In the genomic region with DNA sequence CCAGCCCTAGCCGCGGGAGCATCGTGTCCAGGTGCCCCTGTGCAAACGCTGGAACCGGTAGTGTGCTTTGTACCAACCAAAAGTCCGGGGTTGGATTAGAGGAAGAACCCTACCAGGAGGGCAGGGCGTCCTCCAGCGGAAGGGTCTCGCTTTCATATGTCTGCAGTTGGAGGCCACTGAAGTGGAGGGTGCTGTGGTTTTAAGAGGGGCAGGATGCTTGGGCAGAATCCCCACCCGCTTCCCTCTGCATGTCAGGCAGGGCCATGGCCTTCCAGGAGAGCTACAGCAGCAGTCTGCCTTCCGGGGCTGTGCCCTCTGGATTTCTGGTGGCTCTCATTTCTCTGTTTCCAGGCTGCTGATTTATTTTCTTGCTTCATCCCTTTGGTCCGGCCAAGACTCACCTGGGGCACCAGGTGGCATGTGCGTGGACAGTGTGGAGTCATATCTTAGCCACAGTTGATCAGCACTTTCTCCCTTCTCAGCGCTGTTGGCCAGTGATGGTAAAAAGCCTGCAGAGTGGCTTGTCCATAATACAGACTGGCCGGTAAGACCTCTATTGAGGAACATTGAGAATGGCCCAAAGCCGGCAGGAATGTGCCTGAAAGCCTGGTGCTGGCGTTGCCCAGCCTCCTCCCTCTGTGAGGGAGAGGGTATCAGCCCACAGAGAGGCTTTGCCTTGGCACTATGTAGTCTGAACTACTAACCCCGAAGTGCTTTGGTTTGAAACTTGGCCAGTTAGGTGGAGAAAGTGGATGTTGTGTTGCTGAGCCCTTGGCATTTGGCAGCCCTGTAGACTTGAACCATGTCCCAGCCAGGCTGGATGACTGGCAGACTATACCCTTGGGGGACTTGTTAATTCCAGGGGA, we compare ENCODE assay signal across 7 cellular contexts. TPM values are rescaled to one million over a fixed set of nuclear protein-coding genes. Genes with fewer than 3 reads are reported as not detected.
DNase-seq lines count a peak whose midpoint lies in the region; ATAC-seq and TF ChIP-seq lines count a peak whose summit lies in the region.

No MANE protein-coding gene starts in this region.

- H3K27ac ChIP-seq in prostate gland, result peak overlapping the region in 1 of 2 donors; percentile 23

- H3K4me3 ChIP-seq in HAP-1, result peak overlapping the region; percentile 45
- peak overlapping the region; percentile 50 to 51 for H3K4me3 ChIP-seq in prostate gland

- DNase-seq in HAP-1 (ENCODE audit: low spot score in 2 of 2), result peak; percentile 4 to 43
- DNase-seq in SKM-1 treated with dmso at 0.1 percent for 144 hours (lab: John Stamatoyannopoulos, UW; ENCODE audit: unreplicated experiment), result peak; percentile 30
- peak; percentile 23 for DNase-seq in glomerular visceral epithelial cell (ENCODE audit: extremely low spot score)
- no peak for DNase-seq in prostate gland (ENCODE audit: low spot score)
- no peak for DNase-seq in NOMO-1 (lab: John Stamatoyannopoulos, UW; ENCODE audit: unreplicated experiment in 2 of 2)
- no peak for DNase-seq in NCI-H1436 treated with DMSO at 0.1 percent for 48 hours (lab: John Stamatoyannopoulos, UW)

- H3K36me3 ChIP-seq in HAP-1 (replicated peaks) (no peaks in the 10 kb centered on the region), prostate gland (no peaks in the 10 kb centered on the region)

- TF ChIP-seq CTCF in prostate gland (IDR thresholded peaks at IDR 0.05), result no peak

- in situ Hi-C loops in HAP-1 (cut with MboI; ENCODE audit: low sequenced_read_pairs), result no loop called here

- H3K4me1 ChIP-seq in HAP-1, result peaks cover 10% of the 10 kb centered on the region
- H3K4me1 ChIP-seq in prostate gland (replicated peaks), result peaks cover 2% of the 10 kb centered on the region

- no peak for TF ChIP-seq POLR2A in prostate gland (IDR thresholded peaks at IDR 0.05)

- H3K9me3 ChIP-seq in HAP-1 (no peaks in the 10 kb centered on the region), prostate gland (no peaks in the 10 kb centered on the region)

- no peak for ATAC-seq in HG03354 (IDR thresholded peaks at IDR 0.05; ENCODE audit: poor library complexity, severe bottlenecking, unreplicated experiment)

- intact Hi-C loops in prostate gland (cut with DNase I), result loop anchor here (10.0 kb wide), 1 partner anchor 169 kb away; no protein-coding TSS in a partner anchor

- no peaks in the 10 kb centered on the region for H3K27me3 ChIP-seq in HAP-1 (ENCODE audit: low read depth)
- no peaks in the 10 kb centered on the region for H3K27me3 ChIP-seq in prostate gland (replicated peaks; ENCODE audit: insufficient read depth)

- WGBS in prostate gland, result 29% methylated on average over 17 of the region's 18 CpGs

RNA-seq across cellular contexts. Expression of gene AGAP1, which starts 1.8 kb away (rescaled TPM):
- total RNA-seq in prostate gland, result 10 to 100 TPM; 16.1 to 40.1 TPM

Comparison
In these comparisons a context has a peak if more than half of its experiments do, and no peak if none do; other contexts are left out.
1. DNase-seq: peak in HAP-1 (2 of 2), SKM-1 treated with dmso at 0.1 percent for 144 hours (single experiment) and glomerular visceral epithelial cell (single experiment); none in prostate gland (single experiment), NOMO-1 (0 of 2) and NCI-H1436 treated with DMSO at 0.1 percent for 48 hours (single experiment).